Comparison of ENCODE assay signal across 8 cellular contexts in the genomic region with DNA sequence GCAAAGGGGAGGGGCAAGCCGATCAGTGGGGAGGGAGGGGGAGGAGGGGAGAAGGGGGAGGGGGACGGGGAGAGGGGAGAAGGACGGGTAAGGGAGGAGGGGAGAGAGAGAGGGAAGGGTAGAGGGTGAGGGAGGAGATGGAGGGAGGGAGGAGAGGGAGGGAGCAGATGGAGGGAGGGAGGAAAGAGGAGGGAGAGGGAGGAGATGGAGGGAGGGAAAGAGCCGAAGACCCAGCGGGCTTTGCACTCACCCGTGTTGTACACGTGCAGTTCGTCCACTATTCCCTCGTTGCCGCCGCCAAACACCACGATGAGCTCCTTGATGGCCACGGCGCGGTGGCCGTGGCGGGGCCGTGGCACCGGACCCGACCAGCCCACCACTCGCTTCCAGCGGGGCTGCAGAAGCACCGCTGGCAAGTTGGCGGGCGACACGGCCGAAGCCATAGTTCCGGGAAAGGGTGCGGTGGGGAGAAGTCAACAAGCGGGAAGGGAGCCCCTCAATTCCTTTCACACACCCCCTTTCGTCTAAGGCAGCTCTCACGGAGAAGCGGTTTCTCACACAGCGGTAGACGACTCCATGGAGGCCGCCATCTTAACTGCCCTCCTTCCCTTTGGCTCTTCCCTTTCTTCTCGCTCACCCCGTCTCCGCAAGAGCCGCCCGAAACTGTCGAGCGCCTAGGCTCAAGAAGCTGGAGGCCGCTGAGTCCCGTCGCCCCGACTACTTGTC. TPM values are rescaled to one million over a fixed set of nuclear protein-coding genes. Genes with fewer than 3 reads are reported as not detected.
A peak's percentile ranks its signal among the peaks of the same experiment; 100 is the strongest.
DNase-seq lines count a peak whose midpoint lies in the region; ATAC-seq and TF ChIP-seq lines count a peak whose summit lies in the region.

No MANE protein-coding gene starts in this region.

- H3K9me3 Mint-ChIP-seq in T-helper 2 cell treated with Interferon-gamma antibody and Interleukin-4, amounts not matched to agents 5 μg/mL and 100 μg/mL, for 36 hours, result no peaks in the 10 kb centered on the region
- no peaks in the 10 kb centered on the region for H3K9me3 Mint-ChIP-seq in endothelial cell (ENCODE audit: unreplicated experiment)

- peak; percentile 7 for ATAC-seq in GM19023 (IDR thresholded peaks at IDR 0.05; ENCODE audit: unreplicated experiment)
- ATAC-seq in upper lobe of right lung, result peak; percentile 2

- intact Hi-C loops in upper lobe of right lung (cut with DNase I), result no loop called here

- H3K4me1 Mint-ChIP-seq in T-helper 2 cell treated with Interferon-gamma antibody and Interleukin-4, amounts not matched to agents 5 μg/mL and 100 μg/mL, for 36 hours (ENCODE audit: low read depth), result peaks cover 25% of the 10 kb centered on the region
- peaks cover 25% of the 10 kb centered on the region for H3K4me1 Mint-ChIP-seq in endothelial cell (ENCODE audit: unreplicated experiment)

- H3K4me3 Mint-ChIP-seq in T-helper 2 cell treated with Interferon-gamma antibody and Interleukin-4, amounts not matched to agents 5 μg/mL and 100 μg/mL, for 36 hours, result peak overlapping the region; percentile 100
- peak overlapping the region; percentile 97 for H3K4me3 Mint-ChIP-seq in endothelial cell (ENCODE audit: unreplicated experiment)

- no peaks in the 10 kb centered on the region for H3K27me3 Mint-ChIP-seq in T-helper 2 cell treated with Interferon-gamma antibody and Interleukin-4, amounts not matched to agents 5 μg/mL and 100 μg/mL, for 36 hours (ENCODE audit: low read depth)
- H3K27me3 Mint-ChIP-seq in endothelial cell (ENCODE audit: unreplicated experiment), result peaks cover 12% of the 10 kb centered on the region

- peak overlapping the region; percentile 93 to 100 (median 99) for H3K27ac ChIP-seq in BLaER1 treated with 17β-estradiol and CSF1 and Interleukin-3, amounts not matched to agents 10 nM and 100 nM
- peak overlapping the region; percentile 98 for H3K27ac ChIP-seq in upper lobe of right lung

- H3K4me3 ChIP-seq in BLaER1 treated with 17β-estradiol and CSF1 and Interleukin-3, amounts not matched to agents 10 nM and 100 nM, result peak overlapping the region; percentile 72 to 97 (median 86)
- H3K4me3 ChIP-seq in mononuclear cell (ENCODE audit: low read length) (peak overlapping the region; percentile 90), upper lobe of right lung (peak overlapping the region; percentile 68)

- peaks cover 25% of the 10 kb centered on the region for H3K36me3 Mint-ChIP-seq in T-helper 2 cell treated with Interferon-gamma antibody and Interleukin-4, amounts not matched to agents 5 μg/mL and 100 μg/mL, for 36 hours (ENCODE audit: low read depth)
- peaks cover 3% of the 10 kb centered on the region for H3K36me3 Mint-ChIP-seq in endothelial cell (ENCODE audit: low read depth, unreplicated experiment)

- H3K27me3 ChIP-seq in BLaER1 treated with 17β-estradiol and CSF1 and Interleukin-3, amounts not matched to agents 10 nM and 100 nM, result peaks cover 67 to 74% (median 69%) of the 10 kb centered on the region in 11 experiments
- H3K27me3 ChIP-seq in mononuclear cell (ENCODE audit: insufficient read depth, low read length), result no peaks in the 10 kb centered on the region
- H3K27me3 ChIP-seq in upper lobe of right lung, result no peaks in the 10 kb centered on the region

- H3K4me2 ChIP-seq in BLaER1 treated with 17β-estradiol and CSF1 and Interleukin-3, amounts not matched to agents 10 nM and 100 nM, result peak overlapping the region; percentile 82 to 97 (median 89)

- H3K9ac ChIP-seq in BLaER1 treated with 17β-estradiol and CSF1 and Interleukin-3, amounts not matched to agents 10 nM and 100 nM, result peak overlapping the region; percentile 92 to 100 (median 98)

- H4K20me1 ChIP-seq in BLaER1 treated with 17β-estradiol and CSF1 and Interleukin-3, amounts not matched to agents 10 nM and 100 nM, result peaks cover 66 to 87% (median 77%) of the 10 kb centered on the region in 11 experiments; a peak in 21 of 22 replicates

- no peak for TF ChIP-seq CTCF in endothelial cell (IDR thresholded peaks at IDR 0.05; ENCODE audit: unreplicated experiment)
- no peak for TF ChIP-seq CTCF in upper lobe of right lung (IDR thresholded peaks at IDR 0.05)

- peaks cover 0 to 22% (median 0%) of the 10 kb centered on the region in 11 experiments; a peak in 6 of 22 replicates for H3K36me3 ChIP-seq in BLaER1 treated with 17β-estradiol and CSF1 and Interleukin-3, amounts not matched to agents 10 nM and 100 nM
- H3K36me3 ChIP-seq in upper lobe of right lung, result no peaks in the 10 kb centered on the region

- peak overlapping the region; percentile 100 for H3K27ac Mint-ChIP-seq in T-helper 2 cell treated with Interferon-gamma antibody and Interleukin-4, amounts not matched to agents 5 μg/mL and 100 μg/mL, for 36 hours
- H3K27ac Mint-ChIP-seq in endothelial cell (ENCODE audit: unreplicated experiment), result peak overlapping the region; percentile 94

- H3K4me1 ChIP-seq in BLaER1 treated with 17β-estradiol and CSF1 and Interleukin-3, amounts not matched to agents 10 nM and 100 nM, result peaks cover 57 to 70% (median 62%) of the 10 kb centered on the region in 10 experiments
- peaks cover 64% of the 10 kb centered on the region for H3K4me1 ChIP-seq in mononuclear cell (ENCODE audit: insufficient read depth, low read length)
- peaks cover 46% of the 10 kb centered on the region for H3K4me1 ChIP-seq in upper lobe of right lung

- peak; percentile 69 for DNase-seq in LHCN-M2 (ENCODE audit: low read depth)
- no peak for DNase-seq in T-helper 2 cell treated with Interferon-gamma antibody and Interleukin-4, amounts not matched to agents 5 μg/mL and 100 μg/mL, for 36 hours (ENCODE audit: low spot score)
- no peak for DNase-seq in endothelial cell (ENCODE audit: low spot score)
- no peak for DNase-seq in upper lobe of right lung
- DNase-seq in dedifferentiated amniotic fluid mesenchymal stem cell (ENCODE audit: extremely low spot score), result no peak

- no peaks in the 10 kb centered on the region for H3K9me3 ChIP-seq in BLaER1 treated with 17β-estradiol and CSF1 and Interleukin-3, amounts not matched to agents 10 nM and 100 nM (replicated peaks in 1 of 11)
- H3K9me3 ChIP-seq in mononuclear cell (ENCODE audit: low read depth, low read length), result no peaks in the 10 kb centered on the region
- H3K9me3 ChIP-seq in upper lobe of right lung, result no peaks in the 10 kb centered on the region

RNA-seq across cellular contexts. Expression of gene HCFC1, which starts 1.1 kb away (rescaled TPM):
- total RNA-seq in LHCN-M2 (2014; rRNA removed), result 36.8 and 37.4 TPM in 2 replicates
- polyA plus RNA-seq in LHCN-M2 (2012), result 20.8 TPM
- total RNA-seq in endothelial cell (ENCODE audit: unreplicated experiment), result 74.6 TPM
- 26.4 TPM for total RNA-seq in mononuclear cell
- 47.5 TPM for total RNA-seq in upper lobe of right lung

RNA-seq across cellular contexts. Expression of gene TMEM187, which starts 2.0 kb away (rescaled TPM):
- total RNA-seq in LHCN-M2 (2014; rRNA removed) (8.9 and 9.0 TPM in 2 replicates), endothelial cell (ENCODE audit: unreplicated experiment) (12.0 TPM), mononuclear cell (1.8 TPM), upper lobe of right lung (9.0 TPM)
- polyA plus RNA-seq in LHCN-M2 (2012), result 8.8 TPM

RNA-seq across cellular contexts. Expression of gene RENBP, which starts 26.1 kb away (rescaled TPM):
- total RNA-seq in LHCN-M2 (2014; rRNA removed) (0.40 TPM in 1 of 2 replicates, not detected in the other), endothelial cell (ENCODE audit: unreplicated experiment) (19.3 TPM), mononuclear cell (11.1 TPM), upper lobe of right lung (46.4 TPM)
- polyA plus RNA-seq in LHCN-M2 (2012), result 1.3 TPM

RNA-seq across cellular contexts. Expression of gene NAA10, which starts 35.7 kb away (rescaled TPM):
- total RNA-seq in LHCN-M2 (2014; rRNA removed) (160 and 164 TPM in 2 replicates), endothelial cell (ENCODE audit: unreplicated experiment) (85.5 TPM), mononuclear cell (22.0 TPM), upper lobe of right lung (84.6 TPM)
- polyA plus RNA-seq in LHCN-M2 (2012), result 177 TPM

RNA-seq across cellular contexts. Expression of gene ARHGAP4, which starts 44.5 kb away (rescaled TPM):
- total RNA-seq in LHCN-M2 (2014; rRNA removed), result 4.1 and 15.2 TPM in 2 replicates
- 1.9 TPM for polyA plus RNA-seq in LHCN-M2 (2012)
- total RNA-seq in endothelial cell (ENCODE audit: unreplicated experiment), result 72.2 TPM
- 199 TPM for total RNA-seq in mononuclear cell
- 69.8 TPM for total RNA-seq in upper lobe of right lung
